17 cellular contexts compared by ENCODE assay signal in the genomic region with DNA sequence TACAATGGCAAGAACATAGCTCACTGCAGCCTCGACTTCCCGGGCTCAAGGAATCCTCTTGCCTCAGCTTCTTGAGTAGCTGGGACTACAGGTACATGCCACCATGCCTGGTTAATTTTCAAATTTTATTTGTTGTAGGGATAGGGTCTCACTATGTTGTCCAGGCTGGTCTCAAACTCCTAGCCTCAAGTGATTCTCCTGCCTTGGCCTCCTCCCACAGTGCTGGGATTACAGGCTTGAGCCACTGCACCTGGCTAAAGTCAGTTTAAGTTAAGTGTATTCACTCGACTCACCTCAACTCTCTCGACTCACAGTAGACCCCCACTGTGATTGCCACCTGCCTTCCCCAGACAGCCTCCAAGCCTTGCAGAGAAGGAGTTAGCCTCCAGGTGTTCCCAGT. TPM values are rescaled to one million over a fixed set of nuclear protein-coding genes. Genes with fewer than 3 reads are reported as not detected.
DNase-seq lines count a peak whose midpoint lies in the region; ATAC-seq and TF ChIP-seq lines count a peak whose summit lies in the region.
"Had no signal": no experiment of that assay in that cellular context is flagged by ENCODE, and none has a peak within 500 bp of the region (broad histone marks: within the 10 kb centered on the region; RNA-seq: fewer than 3 reads in every experiment).

No MANE protein-coding gene starts in this region.

- H3K9me3 Mint-ChIP-seq in natural killer cell treated with Interleukin-12 subunit alpha and Interleukin-12 subunit beta and Interleukin-15 and Interleukin-18, amount 100 ng/mL, for 72 hours: no peaks in the 10 kb centered on the region
- H3K9me3 Mint-ChIP-seq in natural killer cell: no peaks in the 10 kb centered on the region
- no peaks in the 10 kb centered on the region for H3K9me3 Mint-ChIP-seq in dendritic cell treated with granulocyte-macrophage colony-stimulating factor and Interleukin-4, amounts not matched to agents 40 ng/mL and 50 ng/mL, for 4 days
- H3K9me3 Mint-ChIP-seq in activated naive CD8-positive, alpha-beta T cell treated with anti-CD3 and anti-CD28 coated beads for 36 hours: no peaks in the 10 kb centered on the region
- H3K9me3 Mint-ChIP-seq: CD4-positive, alpha-beta memory T cell; GM23338; HFFc6 had no signal

- H3K4me1 Mint-ChIP-seq in natural killer cell treated with Interleukin-12 subunit alpha and Interleukin-12 subunit beta and Interleukin-15 and Interleukin-18, amount 100 ng/mL, for 72 hours (ENCODE audit: low read depth in 2 of 2): peaks cover 16 to 28% of the 10 kb centered on the region in 2 donors
- peaks cover 0 to 4% of the 10 kb centered on the region in 2 donors for H3K4me1 Mint-ChIP-seq in natural killer cell
- peaks cover 64% of the 10 kb centered on the region for H3K4me1 Mint-ChIP-seq in dendritic cell treated with granulocyte-macrophage colony-stimulating factor and Interleukin-4, amounts not matched to agents 40 ng/mL and 50 ng/mL, for 4 days (ENCODE audit: low read depth)
- H3K4me1 Mint-ChIP-seq in activated naive CD8-positive, alpha-beta T cell treated with anti-CD3 and anti-CD28 coated beads for 36 hours: peaks cover 16% of the 10 kb centered on the region
- H3K4me1 Mint-ChIP-seq: GM23338 had no signal

- H3K4me3 Mint-ChIP-seq in natural killer cell treated with Interleukin-12 subunit alpha and Interleukin-12 subunit beta and Interleukin-15 and Interleukin-18, amount 100 ng/mL, for 72 hours: no peak overlapping the region
- no peak overlapping the region for H3K4me3 Mint-ChIP-seq in natural killer cell
- H3K4me3 Mint-ChIP-seq in dendritic cell treated with granulocyte-macrophage colony-stimulating factor and Interleukin-4, amounts not matched to agents 40 ng/mL and 50 ng/mL, for 4 days: no peak overlapping the region
- no peak overlapping the region for H3K4me3 Mint-ChIP-seq in activated naive CD8-positive, alpha-beta T cell treated with anti-CD3 and anti-CD28 coated beads for 36 hours
- H3K4me3 Mint-ChIP-seq: CD14-positive monocyte; CD4-positive, alpha-beta memory T cell; GM23338; HFFc6 had no signal

- no peak for TF ChIP-seq CTCF in natural killer cell (IDR thresholded peaks at IDR 0.05)

- no peak for DNase-seq in natural killer cell treated with Interleukin-12 subunit alpha and Interleukin-12 subunit beta and Interleukin-15 and Interleukin-18, amount 100 ng/mL, for 72 hours (ENCODE audit: low spot score)
- DNase-seq in natural killer cell: no peak
- peak; percentile 6 for DNase-seq in NCI-H69 (lab: John Stamatoyannopoulos, UW)
- DNase-seq in hypothalamus (lab: John Stamatoyannopoulos, UW): no peak
- DNase-seq in islet precursor cell: no peak
- DNase-seq in Right ventricle myocardium superior: no peak
- DNase-seq in activated naive CD8-positive, alpha-beta T cell treated with anti-CD3 and anti-CD28 coated beads for 36 hours: no peak
- DNase-seq: 8988T; CD4-positive, alpha-beta memory T cell; DMS153; DMS79; GDM1; HFFc6 had no signal

- H3K27ac Mint-ChIP-seq in natural killer cell treated with Interleukin-12 subunit alpha and Interleukin-12 subunit beta and Interleukin-15 and Interleukin-18, amount 100 ng/mL, for 72 hours: peak overlapping the region; percentile 23 to 84
- no peak overlapping the region for H3K27ac Mint-ChIP-seq in natural killer cell
- H3K27ac Mint-ChIP-seq in dendritic cell treated with granulocyte-macrophage colony-stimulating factor and Interleukin-4, amounts not matched to agents 40 ng/mL and 50 ng/mL, for 4 days: peak overlapping the region; percentile 9
- H3K27ac Mint-ChIP-seq in activated naive CD8-positive, alpha-beta T cell treated with anti-CD3 and anti-CD28 coated beads for 36 hours: no peak overlapping the region
- H3K27ac Mint-ChIP-seq: GM23338, HFFc6 had no signal

- peaks cover 6 to 9% of the 10 kb centered on the region in 2 donors for H3K27me3 Mint-ChIP-seq in natural killer cell treated with Interleukin-12 subunit alpha and Interleukin-12 subunit beta and Interleukin-15 and Interleukin-18, amount 100 ng/mL, for 72 hours
- H3K27me3 Mint-ChIP-seq in natural killer cell (ENCODE audit: low read depth in 2 of 2): peaks cover 0 to 9% of the 10 kb centered on the region in 2 donors
- H3K27me3 Mint-ChIP-seq in dendritic cell treated with granulocyte-macrophage colony-stimulating factor and Interleukin-4, amounts not matched to agents 40 ng/mL and 50 ng/mL, for 4 days: peaks cover 3% of the 10 kb centered on the region
- H3K27me3 Mint-ChIP-seq in activated naive CD8-positive, alpha-beta T cell treated with anti-CD3 and anti-CD28 coated beads for 36 hours: no peaks in the 10 kb centered on the region
- H3K27me3 Mint-ChIP-seq: CD4-positive, alpha-beta memory T cell had no signal

- intact Hi-C loops in natural killer cell (cut with micrococcal nuclease): no loop called here
- intact Hi-C loops in dendritic cell treated with granulocyte-macrophage colony-stimulating factor and Interleukin-4, amounts not matched to agents 40 ng/mL and 50 ng/mL, for 4 days (cut with micrococcal nuclease): no loop called here
- intact Hi-C loops in Right ventricle myocardium superior (cut with DNase I): no loop called here

- ATAC-seq in natural killer cell treated with Interleukin-12 subunit alpha and Interleukin-12 subunit beta and Interleukin-15 and Interleukin-18, amount 100 ng/mL, for 72 hours: no peak
- ATAC-seq in natural killer cell (no peak), Right ventricle myocardium superior (ENCODE audit: poor library complexity) (no peak)
- ATAC-seq: GM23338, HCT116 had no signal

- H3K36me3 Mint-ChIP-seq in natural killer cell treated with Interleukin-12 subunit alpha and Interleukin-12 subunit beta and Interleukin-15 and Interleukin-18, amount 100 ng/mL, for 72 hours: no peaks in the 10 kb centered on the region
- no peaks in the 10 kb centered on the region for H3K36me3 Mint-ChIP-seq in natural killer cell
- H3K36me3 Mint-ChIP-seq in dendritic cell treated with granulocyte-macrophage colony-stimulating factor and Interleukin-4, amounts not matched to agents 40 ng/mL and 50 ng/mL, for 4 days (ENCODE audit: low read depth): no peaks in the 10 kb centered on the region
- H3K36me3 Mint-ChIP-seq in activated naive CD8-positive, alpha-beta T cell treated with anti-CD3 and anti-CD28 coated beads for 36 hours: no peaks in the 10 kb centered on the region
- H3K36me3 Mint-ChIP-seq: CD14-positive monocyte; CD4-positive, alpha-beta memory T cell had no signal

RNA-seq across cellular contexts. Expression of gene CEBPB, which starts 40.2 kb away (rescaled TPM):
- total RNA-seq in natural killer cell treated with Interleukin-12 subunit alpha and Interleukin-12 subunit beta and Interleukin-15 and Interleukin-18, amount 100 ng/mL, for 72 hours: 100 to 1,000 TPM; 153 to 167 TPM
- total RNA-seq in natural killer cell (10 to 100 TPM; 32.1 to 79.8 (median 68.2) TPM), Right ventricle myocardium superior (57.3 TPM)
- total RNA-seq in activated naive CD8-positive, alpha-beta T cell treated with anti-CD3 and anti-CD28 coated beads for 36 hours: 10 to 100 TPM; 36.4 to 37.7 TPM

Comparison
In these comparisons a context has a peak if more than half of its experiments do, and no peak if none do; other contexts are left out.
1. H3K27ac Mint-ChIP-seq: peak in natural killer cell treated with Interleukin-12 subunit alpha and Interleukin-12 subunit beta and Interleukin-15 and Interleukin-18, amount 100 ng/mL, for 72 hours (2 of 2) and dendritic cell treated with granulocyte-macrophage colony-stimulating factor and Interleukin-4, amounts not matched to agents 40 ng/mL and 50 ng/mL, for 4 days (single experiment); none in natural killer cell (0 of 2) and activated naive CD8-positive, alpha-beta T cell treated with anti-CD3 and anti-CD28 coated beads for 36 hours (single experiment).